ENCODE assay signal across 8 cellular contexts in genomic region chr1:117059678-117060440, GRCh38. TPM values are rescaled to one million over a fixed set of nuclear protein-coding genes. Genes with fewer than 3 reads are reported as not detected.
DNase-seq lines count a peak whose midpoint lies in the region; ATAC-seq, FAIRE-seq and TF ChIP-seq lines count a peak whose summit lies in the region.

Gene TTF2 (plus strand): TSS chr1:117060326. CDS start chr1:117060347, 21 bp downstream.

- H3K27me3 ChIP-seq in astrocyte (ENCODE audit: insufficient read depth, low read length) (no peaks in the 10 kb centered on the region), rectal smooth muscle tissue (ENCODE audit: control insufficient read depth, insufficient read depth, low read length) (no peaks in the 10 kb centered on the region)

- H3K4me1 ChIP-seq in astrocyte (ENCODE audit: insufficient read depth, low read length) (peaks cover 20% of the 10 kb centered on the region), rectal smooth muscle tissue (ENCODE audit: control insufficient read depth, insufficient read depth, low read length) (peaks cover 4% of the 10 kb centered on the region)

- H3K36me3 ChIP-seq in astrocyte (ENCODE audit: insufficient read depth, low read length) (no peaks in the 10 kb centered on the region), rectal smooth muscle tissue (ENCODE audit: control insufficient read depth, insufficient read depth, low read length) (no peaks in the 10 kb centered on the region)

- H3K9ac ChIP-seq in astrocyte (ENCODE audit: low read length) (peak within 1 kb of the TSS; percentile 90), rectal smooth muscle tissue (ENCODE audit: low read length) (peak within 1 kb of the TSS; percentile 77)

- no peaks in the 10 kb centered on the region for H3K36me3 Mint-ChIP-seq in astrocyte (ENCODE audit: low read depth, unreplicated experiment)

- TF ChIP-seq POLR2A in GM18505 (IDR thresholded peaks at IDR 0.05; ENCODE audit: borderline replicate concordance, extremely low read depth, insufficient read depth, insufficient read length) = peak; percentile 68

- no peaks in the 10 kb centered on the region for H3K27me3 Mint-ChIP-seq in astrocyte (ENCODE audit: low read depth, unreplicated experiment)

- H2AFZ ChIP-seq in astrocyte (ENCODE audit: low read depth, low read length) = peak within 1 kb of the TSS; percentile 86

- DNase-seq in NCI-H187 treated with DMSO at 0.1 percent for 48 hours (lab: John Stamatoyannopoulos, UW) = peak; percentile 100
- DNase-seq in astrocyte (ENCODE audit: low read depth) = peak; percentile 98
- peak; percentile 99 for DNase-seq in hepatic stellate cell (ENCODE audit: low spot score)
- no peak for DNase-seq in cortex of kidney (lab: John Stamatoyannopoulos, UW)

- ATAC-seq in GM18505 (IDR thresholded peaks at IDR 0.05; ENCODE audit: unreplicated experiment) = peak; percentile 91
- peak; percentile 89 for ATAC-seq in HG02970 (IDR thresholded peaks at IDR 0.05; ENCODE audit: low FRiP score, unreplicated experiment)

- peaks cover 8% of the 10 kb centered on the region for H3K79me2 ChIP-seq in astrocyte (ENCODE audit: insufficient read depth, low read length)

- intact Hi-C loops in T-helper 2 cell treated with Interferon-gamma antibody and Interleukin-4, amounts not matched to agents 100 ng/mL and 5 ng/mL, for 36 hours (cut with micrococcal nuclease) = loop anchor here (1.0 to 10.0 kb wide), 12 partner anchors 61 to 925 kb away; partner anchors contain the start of genes ATP1A1, CD58, TENT5C and TRIM45

- peak; percentile 70 for FAIRE-seq in astrocyte (lab: Jason Lieb, UNC)

- H4K20me1 ChIP-seq in astrocyte (ENCODE audit: insufficient read depth, low read length) = no peaks in the 10 kb centered on the region

- H3K27ac Mint-ChIP-seq in astrocyte (ENCODE audit: unreplicated experiment) = peak within 1 kb of the TSS; percentile 79

- no peaks in the 10 kb centered on the region for H3K9me3 Mint-ChIP-seq in astrocyte (ENCODE audit: unreplicated experiment)

- H3K4me2 ChIP-seq in astrocyte (ENCODE audit: low read length) = peak within 1 kb of the TSS; percentile 96

- H3K27ac ChIP-seq in astrocyte (ENCODE audit: low read depth, low read length) = peak within 1 kb of the TSS; percentile 85
- H3K27ac ChIP-seq in rectal smooth muscle tissue (ENCODE audit: low read depth, low read length) = peak within 1 kb of the TSS; percentile 55

- peaks cover 18% of the 10 kb centered on the region for H3K4me1 Mint-ChIP-seq in astrocyte (ENCODE audit: low read depth, unreplicated experiment)

- no peak for TF ChIP-seq CTCF in astrocyte (IDR thresholded peaks at IDR 0.05; ENCODE audit: insufficient read depth, low read depth, low read length)

- H3K9me3 ChIP-seq in astrocyte (ENCODE audit: insufficient read depth, low read depth, low read length) = no peaks in the 10 kb centered on the region

- H3K4me3 Mint-ChIP-seq in astrocyte (ENCODE audit: unreplicated experiment) = no peak within 1 kb of the TSS

- H3K4me3 ChIP-seq in astrocyte (ENCODE audit: insufficient read depth, low read depth, low read length) (peak within 1 kb of the TSS; percentile 86), rectal smooth muscle tissue (ENCODE audit: low read length) (peak within 1 kb of the TSS; percentile 95)

RNA-seq across cellular contexts. Expression of gene TTF2, which starts in this region (rescaled TPM):
- total RNA-seq in T-helper 2 cell treated with Interferon-gamma antibody and Interleukin-4, amounts not matched to agents 100 ng/mL and 5 ng/mL, for 36 hours = 95.4 and 100 TPM in 2 replicates
- total RNA-seq in astrocyte = 16.6 and 23.4 TPM in 2 replicates
